19 cellular contexts compared by ENCODE assay signal in the genomic region with DNA sequence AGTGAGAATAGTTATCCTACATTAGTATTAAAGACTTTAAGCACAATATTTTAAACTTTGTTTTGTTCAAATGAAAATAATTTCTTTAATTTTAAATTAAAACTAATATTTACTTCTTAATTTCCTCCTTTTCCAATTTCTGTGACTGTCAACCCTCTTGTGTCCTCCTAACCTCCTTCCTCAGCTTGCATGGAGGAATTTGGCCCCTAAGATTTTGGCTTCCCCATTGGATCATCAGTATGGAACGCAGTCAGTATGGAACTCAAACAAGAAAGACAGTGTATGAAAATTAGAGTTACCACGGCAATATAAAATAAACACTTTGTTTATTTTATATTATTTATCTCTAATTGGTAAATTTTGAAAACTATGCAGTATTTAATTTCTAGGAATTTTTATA.
"Had no signal": no experiment of that assay in that cellular context is flagged by ENCODE, and none has a peak within 500 bp of the region (broad histone marks: within the 10 kb centered on the region; RNA-seq: fewer than 3 reads in every experiment).

No MANE protein-coding gene starts in this region.

- H3K9me3 Mint-ChIP-seq: activated CD8-positive, alpha-beta T cell treated with anti-CD3 and anti-CD28 coated beads for 36 hours; activated naive CD4-positive, alpha-beta T cell treated with anti-CD3 and anti-CD28 coated beads, Interleukin-2, amount 50 U/mL, for 24 hours; T-helper 1 cell treated with Interleukin-12 subunit alpha and Interleukin-12 subunit beta and Interleukin-4 antibody, amounts not matched to agents 30 μg/mL and 1 μg/mL, for 36 hours had no signal

- ATAC-seq: activated CD8-positive, alpha-beta T cell treated with anti-CD3 and anti-CD28 coated beads for 36 hours; naive thymus-derived CD4-positive, alpha-beta T cell had no signal

- H3K9me3 ChIP-seq: adrenal gland, esophagus squamous epithelium, sigmoid colon, thyroid gland, vagina had no signal

- H3K4me1 Mint-ChIP-seq: activated naive CD4-positive, alpha-beta T cell treated with anti-CD3 and anti-CD28 coated beads, Interleukin-2, amount 50 U/mL, for 24 hours; naive thymus-derived CD4-positive, alpha-beta T cell had no signal

- H3K4me3 ChIP-seq: adrenal gland, esophagus squamous epithelium, sigmoid colon, thyroid gland, vagina had no signal

- H3K27me3 Mint-ChIP-seq: activated CD8-positive, alpha-beta T cell treated with anti-CD3 and anti-CD28 coated beads for 36 hours; activated naive CD4-positive, alpha-beta T cell treated with anti-CD3 and anti-CD28 coated beads, Interleukin-2, amount 50 U/mL, for 24 hours; naive thymus-derived CD4-positive, alpha-beta T cell had no signal

- H3K27ac ChIP-seq: adrenal gland, vagina had no signal

- H3K27ac Mint-ChIP-seq: activated CD8-positive, alpha-beta T cell treated with anti-CD3 and anti-CD28 coated beads for 36 hours; T-helper 1 cell treated with Interleukin-12 subunit alpha and Interleukin-12 subunit beta and Interleukin-4 antibody, amounts not matched to agents 30 μg/mL and 1 μg/mL, for 36 hours had no signal

- H3K4me3 Mint-ChIP-seq: activated CD8-positive, alpha-beta T cell treated with anti-CD3 and anti-CD28 coated beads for 36 hours; activated naive CD4-positive, alpha-beta T cell treated with anti-CD3 and anti-CD28 coated beads, Interleukin-2, amount 50 U/mL, for 24 hours; naive thymus-derived CD4-positive, alpha-beta T cell; T-helper 1 cell treated with Interleukin-12 subunit alpha and Interleukin-12 subunit beta and Interleukin-4 antibody, amounts not matched to agents 30 μg/mL and 1 μg/mL, for 36 hours had no signal

- H3K27me3 ChIP-seq: adrenal gland, esophagus squamous epithelium, sigmoid colon, thyroid gland, vagina had no signal

- H3K4me1 ChIP-seq: esophagus squamous epithelium, vagina had no signal

- DNase-seq: activated CD4-positive, alpha-beta T cell treated with anti-CD3 and anti-CD28 coated beads for 4 hours; activated CD8-positive, alpha-beta T cell treated with anti-CD3 and anti-CD28 coated beads for 36 hours; activated effector memory CD4-positive, alpha-beta T cell treated with anti-CD3 and anti-CD28 coated beads, Interleukin-2, amount 50 U/mL, for 16 hours; activated T-cell treated with anti-CD3 and anti-CD28 coated beads, Interleukin-2, amount 50 U/mL, for 48 hours; adrenal gland; esophagus squamous epithelium; glutamatergic neuron; left colon; mammary epithelial cell; naive thymus-derived CD4-positive, alpha-beta T cell; nucleus accumbens; posterior cingulate gyrus; sigmoid colon; stimulated activated CD4-positive, alpha-beta T cell treated with anti-CD3 and anti-CD28 coated beads, Interleukin-12 subunit alpha, Interleukin-12 subunit beta, amount 100 ng/mL, for 4 hours; stimulated activated CD4-positive, alpha-beta T cell treated with anti-CD3 and anti-CD28 coated beads, Interleukin-2, amount 100 ng/mL, for 24 hours; thyroid gland had no signal
